8 cellular contexts compared by ENCODE assay signal in genomic region chr10:71747808-71748523, GRCh38. TPM values are rescaled to one million over a fixed set of nuclear protein-coding genes. Genes with fewer than 3 reads are reported as not detected.
DNase-seq lines count a peak whose midpoint lies in the region; ATAC-seq and TF ChIP-seq lines count a peak whose summit lies in the region.

No MANE protein-coding gene starts in this region.

- CTCF ChIA-PET in activated naive CD4-positive, alpha-beta T cell treated with anti-CD3 and anti-CD28 coated beads for 36 hours (lab: Charles Lee), result interaction anchor here (0.6 to 4.1 kb wide), 14 partner anchors 10 to 65 kb away, joined by 3 to 27 read pairs (median 5); partner anchors contain the start of gene VSIR

- peak; percentile 6 for ATAC-seq in activated T-helper 17 cell treated with anti-CD3 and anti-CD28 coated beads, Interleukin-2, amount 50 U/mL, for 72 hours (replicated peaks)
- no peak for ATAC-seq in lung (ENCODE audit: insufficient read depth, low FRiP score)
- ATAC-seq in upper lobe of right lung, result peak; percentile 20
- no peak for ATAC-seq in HG03354 (IDR thresholded peaks at IDR 0.05; ENCODE audit: poor library complexity, severe bottlenecking, unreplicated experiment)

- intact Hi-C loops in activated naive CD4-positive, alpha-beta T cell treated with anti-CD3 and anti-CD28 coated beads for 36 hours (cut with micrococcal nuclease), result loop anchor here (1.0 kb wide), 5 partner anchors 9 to 25 kb away; partner anchors contain the start of gene VSIR
- intact Hi-C loops in upper lobe of right lung (cut with DNase I), result no loop called here

- H3K27me3 Mint-ChIP-seq in activated naive CD4-positive, alpha-beta T cell treated with anti-CD3 and anti-CD28 coated beads for 36 hours (ENCODE audit: low read depth), result no peaks in the 10 kb centered on the region
- H3K27me3 Mint-ChIP-seq in activated T-helper 17 cell treated with anti-CD3 and anti-CD28 coated beads, Interleukin-2, amount 50 U/mL, for 72 hours, result no peaks in the 10 kb centered on the region

- H3K36me3 Mint-ChIP-seq in activated naive CD4-positive, alpha-beta T cell treated with anti-CD3 and anti-CD28 coated beads for 36 hours (ENCODE audit: low read depth), result peaks cover 31% of the 10 kb centered on the region
- peaks cover 63% of the 10 kb centered on the region for H3K36me3 Mint-ChIP-seq in activated T-helper 17 cell treated with anti-CD3 and anti-CD28 coated beads, Interleukin-2, amount 50 U/mL, for 72 hours (ENCODE audit: low read depth)

- DNase-seq in activated naive CD4-positive, alpha-beta T cell treated with anti-CD3 and anti-CD28 coated beads for 36 hours, result peak; percentile 60
- DNase-seq in activated naive CD4-positive, alpha-beta T cell (lab: John Stamatoyannopoulos, UW), result no peak
- DNase-seq in lung (ENCODE audit: low spot score) (no peak), upper lobe of right lung (no peak), NCI-H69 (lab: John Stamatoyannopoulos, UW) (no peak), HT-29 (ENCODE audit: low spot score) (no peak)

- no peaks in the 10 kb centered on the region for H3K27me3 ChIP-seq in lung (ENCODE audit: control insufficient read depth, insufficient read depth)
- no peaks in the 10 kb centered on the region for H3K27me3 ChIP-seq in upper lobe of right lung

- peaks cover 94% of the 10 kb centered on the region for H3K4me1 Mint-ChIP-seq in activated naive CD4-positive, alpha-beta T cell treated with anti-CD3 and anti-CD28 coated beads for 36 hours (ENCODE audit: low read depth)
- peaks cover 70% of the 10 kb centered on the region for H3K4me1 Mint-ChIP-seq in activated T-helper 17 cell treated with anti-CD3 and anti-CD28 coated beads, Interleukin-2, amount 50 U/mL, for 72 hours

- H3K4me1 ChIP-seq in lung (ENCODE audit: control insufficient read depth in 2 of 2, insufficient read depth in 2 of 2, low read length in 2 of 2) (peaks cover 17 to 47% of the 10 kb centered on the region in 2 donors), upper lobe of right lung (peaks cover 69% of the 10 kb centered on the region)

- peak overlapping the region; percentile 98 for H3K27ac Mint-ChIP-seq in activated naive CD4-positive, alpha-beta T cell treated with anti-CD3 and anti-CD28 coated beads for 36 hours
- peak overlapping the region; percentile 97 for H3K27ac Mint-ChIP-seq in activated T-helper 17 cell treated with anti-CD3 and anti-CD28 coated beads, Interleukin-2, amount 50 U/mL, for 72 hours

- no peaks in the 10 kb centered on the region for H3K9me3 Mint-ChIP-seq in activated naive CD4-positive, alpha-beta T cell treated with anti-CD3 and anti-CD28 coated beads for 36 hours
- H3K9me3 Mint-ChIP-seq in activated T-helper 17 cell treated with anti-CD3 and anti-CD28 coated beads, Interleukin-2, amount 50 U/mL, for 72 hours, result no peaks in the 10 kb centered on the region

- no peak overlapping the region for H3K4me3 ChIP-seq in lung
- H3K4me3 ChIP-seq in upper lobe of right lung, result no peak overlapping the region

- H3K4me3 Mint-ChIP-seq in activated naive CD4-positive, alpha-beta T cell treated with anti-CD3 and anti-CD28 coated beads for 36 hours, result peak overlapping the region; percentile 64
- peak overlapping the region; percentile 82 for H3K4me3 Mint-ChIP-seq in activated T-helper 17 cell treated with anti-CD3 and anti-CD28 coated beads, Interleukin-2, amount 50 U/mL, for 72 hours

- H3K36me3 ChIP-seq in lung (ENCODE audit: control insufficient read depth in 2 of 2, insufficient read depth in 2 of 2, low read length in 2 of 2) (peaks cover 0 to 29% of the 10 kb centered on the region in 2 donors), upper lobe of right lung (peaks cover 20% of the 10 kb centered on the region)

- H3K27ac ChIP-seq in lung (ENCODE audit: low read depth in 1 of 2, low read length in 1 of 2) (peak overlapping the region; percentile 43 to 90), upper lobe of right lung (peak overlapping the region; percentile 88)

- no peaks in the 10 kb centered on the region for H3K9me3 ChIP-seq in lung (ENCODE audit: control insufficient read depth in 2 of 2, insufficient read depth in 1 of 2, low read length in 1 of 2)
- H3K9me3 ChIP-seq in upper lobe of right lung, result no peaks in the 10 kb centered on the region

- WGBS in lung, 2 donors, result 37 to 59% methylated on average over 10 of the region's 10 CpGs

- TF ChIP-seq CTCF in lung (IDR thresholded peaks at IDR 0.05; ENCODE audit: control extremely low read depth, extremely low read depth) (no peak), upper lobe of right lung (IDR thresholded peaks at IDR 0.05) (no peak)

RNA-seq across cellular contexts. Expression of gene VSIR, which starts 25.4 kb away (rescaled TPM):
- total RNA-seq in activated naive CD4-positive, alpha-beta T cell treated with anti-CD3 and anti-CD28 coated beads for 36 hours, result 10 to 100 TPM; 52.0 to 55.5 TPM
- 100 to 1,000 TPM in 1 of 2 donors, 10 to 100 TPM in 1; 27.9 to 125 TPM for total RNA-seq in activated T-helper 17 cell treated with anti-CD3 and anti-CD28 coated beads, Interleukin-2, amount 50 U/mL, for 72 hours
- total RNA-seq in lung (100 to 1,000 TPM in 1 of 2 donors, 10 to 100 TPM in 1; 55.2 to 114 TPM), upper lobe of right lung (128 TPM)
- 100 to 1,000 TPM in 1 of 2 donors, 10 to 100 TPM in 1; 32.3 to 244 TPM for polyA plus RNA-seq in lung
- 25.0 and 28.8 TPM in 2 replicates for total RNA-seq in HT-29 (2014; rRNA removed; shearing (Covaris generic))

RNA-seq across cellular contexts. Expression of gene C10orf105, which starts 28.4 kb away (rescaled TPM):
- under 1 TPM; 0.32 to 0.36 TPM for total RNA-seq in activated naive CD4-positive, alpha-beta T cell treated with anti-CD3 and anti-CD28 coated beads for 36 hours
- total RNA-seq in activated T-helper 17 cell treated with anti-CD3 and anti-CD28 coated beads, Interleukin-2, amount 50 U/mL, for 72 hours, result 1 to 10 TPM in 1 of 2 donors, under 1 TPM in 1; 0.04 to 1.0 TPM
- total RNA-seq in lung, result under 1 TPM; 0.14 to 0.58 TPM
- polyA plus RNA-seq in lung, result under 1 TPM; 0.20 to 0.34 TPM
- 0.52 TPM for total RNA-seq in upper lobe of right lung
- 0.20 TPM in 1 of 2 replicates, not detected in the other for total RNA-seq in HT-29 (2014; rRNA removed; shearing (Covaris generic))

Comparison
In these comparisons a context has a peak if more than half of its experiments do, and no peak if none do; other contexts are left out.
1. ATAC-seq: peak in activated T-helper 17 cell treated with anti-CD3 and anti-CD28 coated beads, Interleukin-2, amount 50 U/mL, for 72 hours (single experiment) and upper lobe of right lung (single experiment); none in lung (single experiment) and HG03354 (single experiment).